In genomic region chr5:81286059-81286617, GRCh38 we compare ENCODE assay signal across 25 cellular contexts. TPM values are rescaled to one million over a fixed set of nuclear protein-coding genes. Genes with fewer than 3 reads are reported as not detected.
DNase-seq lines count a peak whose midpoint lies in the region; ATAC-seq and TF ChIP-seq lines count a peak whose summit lies in the region.
"Had no signal": no experiment of that assay in that cellular context is flagged by ENCODE, and none has a peak within 500 bp of the region (broad histone marks: within the 10 kb centered on the region; RNA-seq: fewer than 3 reads in every experiment).

No MANE protein-coding gene starts in this region.

- no peak overlapping the region for H3K4me3 Mint-ChIP-seq in CD8-positive, alpha-beta T cell
- H3K4me3 Mint-ChIP-seq in activated T-helper 17 cell treated with anti-CD3 and anti-CD28 coated beads, Interleukin-2, amount 50 U/mL, for 72 hours = no peak overlapping the region
- H3K4me3 Mint-ChIP-seq: CD14-positive monocyte, HFFc6 had no signal

- intact Hi-C loops in CD8-positive, alpha-beta T cell (cut with DNase I, micrococcal nuclease) = no loop called here

- peaks cover 24% of the 10 kb centered on the region for H3K36me3 Mint-ChIP-seq in CD8-positive, alpha-beta T cell
- H3K36me3 Mint-ChIP-seq in activated T-helper 17 cell treated with anti-CD3 and anti-CD28 coated beads, Interleukin-2, amount 50 U/mL, for 72 hours (ENCODE audit: low read depth) = peaks cover 23% of the 10 kb centered on the region

- no peak for DNase-seq in CD8-positive, alpha-beta T cell
- DNase-seq in left kidney (ENCODE audit: low read depth, low spot score) (peak; percentile 40), superior temporal gyrus (ENCODE audit: extremely low spot score) (no peak), erythroblast (lab: John Stamatoyannopoulos, UW) (no peak), activated gamma-delta T cell treated with Interleukin-2 at 50 U/mL for 16 hours (no peak)
- DNase-seq: ACHN, AML-193, Caco-2, DMS79, GOT3, HFFc6, KBM-7, NCI-H1417 treated with DMSO at 0.1 percent for 48 hours, NCI-H2029, NCI-H510A, Peyer's patch, SK-N-SH, T-cell had no signal

- no peaks in the 10 kb centered on the region for H3K27me3 ChIP-seq in CD8-positive, alpha-beta T cell (ENCODE audit: insufficient read depth, low read length)
- H3K27me3 ChIP-seq: Peyer's patch had no signal

- no peaks in the 10 kb centered on the region for H3K9me3 ChIP-seq in CD8-positive, alpha-beta T cell (ENCODE audit: low read length)
- H3K9me3 ChIP-seq: Caco-2, Peyer's patch, SK-N-SH had no signal

- no peak for TF ChIP-seq CTCF in CD8-positive, alpha-beta T cell (IDR thresholded peaks at IDR 0.05)

- H3K4me1 ChIP-seq in CD8-positive, alpha-beta T cell (ENCODE audit: insufficient read depth, low read length) = no peaks in the 10 kb centered on the region
- H3K4me1 ChIP-seq: Caco-2, Peyer's patch had no signal

- H3K27ac Mint-ChIP-seq in CD8-positive, alpha-beta T cell = peak overlapping the region; percentile 69
- peak overlapping the region; percentile 76 for H3K27ac Mint-ChIP-seq in activated T-helper 17 cell treated with anti-CD3 and anti-CD28 coated beads, Interleukin-2, amount 50 U/mL, for 72 hours
- H3K27ac Mint-ChIP-seq: CD14-positive monocyte, HFFc6, T-cell had no signal

- H3K27me3 Mint-ChIP-seq in CD8-positive, alpha-beta T cell (ENCODE audit: low read depth) = no peaks in the 10 kb centered on the region
- no peaks in the 10 kb centered on the region for H3K27me3 Mint-ChIP-seq in activated T-helper 17 cell treated with anti-CD3 and anti-CD28 coated beads, Interleukin-2, amount 50 U/mL, for 72 hours
- H3K27me3 Mint-ChIP-seq: T-cell had no signal

- no peaks in the 10 kb centered on the region for H3K36me3 ChIP-seq in CD8-positive, alpha-beta T cell (ENCODE audit: insufficient read depth, low read length)
- H3K36me3 ChIP-seq: Peyer's patch had no signal

- no peak overlapping the region for H3K4me3 ChIP-seq in CD8-positive, alpha-beta T cell (ENCODE audit: low read depth, low read length)
- H3K4me3 ChIP-seq: Peyer's patch had no signal

- POLR2A ChIA-PET in CD8-positive, alpha-beta T cell (lab: Charles Lee) = no interaction called here

- peaks cover under 1% of the 10 kb centered on the region for H3K9me3 Mint-ChIP-seq in CD8-positive, alpha-beta T cell
- peaks cover 1% of the 10 kb centered on the region for H3K9me3 Mint-ChIP-seq in activated T-helper 17 cell treated with anti-CD3 and anti-CD28 coated beads, Interleukin-2, amount 50 U/mL, for 72 hours

- no peak for TF ChIP-seq POLR2A in erythroblast (IDR thresholded peaks at IDR 0.05; ENCODE audit: low read length)

- CTCF ChIA-PET in CD8-positive, alpha-beta T cell (lab: Charles Lee) = interaction anchor here (3.6 kb wide), 1 partner anchor 13 kb away, joined by 11 read pairs; no protein-coding TSS in a partner anchor

- peaks cover 43% of the 10 kb centered on the region for H3K4me1 Mint-ChIP-seq in CD8-positive, alpha-beta T cell (ENCODE audit: low read depth)
- peaks cover 24% of the 10 kb centered on the region for H3K4me1 Mint-ChIP-seq in activated T-helper 17 cell treated with anti-CD3 and anti-CD28 coated beads, Interleukin-2, amount 50 U/mL, for 72 hours
- H3K4me1 Mint-ChIP-seq: CD14-positive monocyte had no signal

- ATAC-seq in CD8-positive, alpha-beta T cell = no peak
- ATAC-seq in GM18867 (IDR thresholded peaks at IDR 0.05; ENCODE audit: unreplicated experiment) = peak; percentile 35
- ATAC-seq in activated T-helper 17 cell treated with anti-CD3 and anti-CD28 coated beads, Interleukin-2, amount 50 U/mL, for 72 hours (replicated peaks) = no peak
- ATAC-seq in GM18861 (IDR thresholded peaks at IDR 0.05; ENCODE audit: unreplicated experiment) = no peak
- ATAC-seq: Right ventricle myocardium inferior, T-cell had no signal

- H3K27ac ChIP-seq in CD8-positive, alpha-beta T cell (ENCODE audit: low read depth, low read length) = no peak overlapping the region
- H3K27ac ChIP-seq: HL-60, Peyer's patch had no signal

RNA-seq across cellular contexts. Expression of gene ZCCHC9, which starts 15.2 kb away (rescaled TPM):
- 10 to 100 TPM; 14.6 to 15.3 TPM for total RNA-seq in CD8-positive, alpha-beta T cell
- 10 to 100 TPM; 34.9 to 43.5 TPM for total RNA-seq in activated T-helper 17 cell treated with anti-CD3 and anti-CD28 coated beads, Interleukin-2, amount 50 U/mL, for 72 hours

RNA-seq across cellular contexts. Expression of gene CKMT2, which starts 53.0 kb away (rescaled TPM):
- not detected for total RNA-seq in CD8-positive, alpha-beta T cell
- total RNA-seq in activated T-helper 17 cell treated with anti-CD3 and anti-CD28 coated beads, Interleukin-2, amount 50 U/mL, for 72 hours = not detected
- total RNA-seq: Caco-2, G401, HFFc6 had no signal
